In genomic region chr14:20686386-20687143, GRCh38 we compare ENCODE assay signal across 1 cellular context.
TF ChIP-seq lines count a peak whose summit lies in the region.

No MANE protein-coding gene starts in this region.

TF ChIP-seq in HepG2, 621 proteins besides CTCF, POLR2A, EP300 and RAD21 (continued from another document and continues in another):
- TF ChIP-seq ZFP36L1 (CRISPR knock-in tag; IDR thresholded peaks at IDR 0.05): no peak
- no peak for TF ChIP-seq ZNF275 (CRISPR knock-in tag; IDR thresholded peaks at IDR 0.05; ENCODE audit: borderline replicate concordance)
- peak; percentile 95 for TF ChIP-seq NCOR1 (IDR thresholded peaks at IDR 0.05; ENCODE audit: borderline replicate concordance, low read length)
- no peak for TF ChIP-seq ZBTB42 (CRISPR knock-in tag; IDR thresholded peaks at IDR 0.05)
- 0 out of 2 replicates have a peak, but pooled peaks have one; percentile 46 for TF ChIP-seq ZBTB25 (CRISPR knock-in tag; IDR thresholded peaks at IDR 0.05)
- TF ChIP-seq NR0B2 (CRISPR knock-in tag; IDR thresholded peaks at IDR 0.05): no peak
- TF ChIP-seq MLLT10 (CRISPR knock-in tag; IDR thresholded peaks at IDR 0.05): no peak
- TF ChIP-seq ETS1 (CRISPR knock-in tag; IDR thresholded peaks at IDR 0.05): no peak
- TF ChIP-seq TP53 (CRISPR knock-in tag; conservative IDR thresholded peaks at IDR 0.05): peak; percentile 78; the same call in 1 of the 2 replicates
- no peak for TF ChIP-seq ZBTB38 (CRISPR knock-in tag; IDR thresholded peaks at IDR 0.05)
- no peak for TF ChIP-seq ZNF598 (CRISPR knock-in tag; IDR thresholded peaks at IDR 0.05; ENCODE audit: borderline replicate concordance)
- no peak for TF ChIP-seq HNRNPLL (IDR thresholded peaks at IDR 0.05; ENCODE audit: low read depth, low read length, poor library complexity, severe bottlenecking)
- no peak for TF ChIP-seq ZFP62 (CRISPR knock-in tag; IDR thresholded peaks at IDR 0.05)
- no peak for TF ChIP-seq ZNF839 (CRISPR knock-in tag; IDR thresholded peaks at IDR 0.05; ENCODE audit: borderline replicate concordance)
- TF ChIP-seq MED1 (CRISPR knock-in tag; IDR thresholded peaks at IDR 0.05): peak; percentile 99
- TF ChIP-seq DNMT3B (CRISPR knock-in tag; conservative IDR thresholded peaks at IDR 0.05): peak; percentile 88
- no peak for TF ChIP-seq TEF (CRISPR knock-in tag; IDR thresholded peaks at IDR 0.05)
- no peak for TF ChIP-seq ZKSCAN5 (CRISPR knock-in tag; IDR thresholded peaks at IDR 0.05)
- TF ChIP-seq ZNF350 (CRISPR knock-in tag; IDR thresholded peaks at IDR 0.05; ENCODE audit: borderline replicate concordance, low read depth): no peak
- TF ChIP-seq ZNF335 (CRISPR knock-in tag; IDR thresholded peaks at IDR 0.05): 0 out of 2 replicates have a peak, but pooled peaks have one; percentile 76
- no peak for TF ChIP-seq ZNF230 (CRISPR knock-in tag; IDR thresholded peaks at IDR 0.05)
- peak; percentile 83; the same call in 1 of the 2 replicates for TF ChIP-seq PRDM10 (CRISPR knock-in tag; IDR thresholded peaks at IDR 0.05; ENCODE audit: low read depth)
- no peak for TF ChIP-seq HIVEP1 (CRISPR knock-in tag; IDR thresholded peaks at IDR 0.05)
- TF ChIP-seq MEF2D (CRISPR knock-in tag; IDR thresholded peaks at IDR 0.05): peak; percentile 71; the same call in 1 of the 2 replicates
- peak; percentile 71 for TF ChIP-seq HMG20B (CRISPR knock-in tag; conservative IDR thresholded peaks at IDR 0.05)
- no peak for TF ChIP-seq ZNF296 (CRISPR knock-in tag; conservative IDR thresholded peaks at IDR 0.05)
- 0 out of 2 replicates have a peak, but pooled peaks have one; percentile 11 for TF ChIP-seq KDM5A (IDR thresholded peaks at IDR 0.05; ENCODE audit: borderline replicate concordance, low read length)
- no peak for TF ChIP-seq LBX2 (CRISPR knock-in tag; IDR thresholded peaks at IDR 0.05; ENCODE audit: borderline replicate concordance)
- no peak for TF ChIP-seq ZNF3 (CRISPR knock-in tag; IDR thresholded peaks at IDR 0.05)
- peak; percentile 88; the same call in 1 of the 2 replicates for TF ChIP-seq NFKBIZ (CRISPR knock-in tag; IDR thresholded peaks at IDR 0.05)
- no peak for TF ChIP-seq ZNF687 (CRISPR knock-in tag; IDR thresholded peaks at IDR 0.05)
- TF ChIP-seq ZNF503 (CRISPR knock-in tag; IDR thresholded peaks at IDR 0.05): peak; percentile 95
- TF ChIP-seq ZNF607 (CRISPR knock-in tag; IDR thresholded peaks at IDR 0.05; ENCODE audit: borderline replicate concordance): no peak
- peak; percentile 52; the same call in 1 of the 2 replicates for TF ChIP-seq HIC2 (CRISPR knock-in tag; IDR thresholded peaks at IDR 0.05; ENCODE audit: low read depth)
- TF ChIP-seq ZSCAN20 (CRISPR knock-in tag; IDR thresholded peaks at IDR 0.05; ENCODE audit: borderline replicate concordance): no peak
- no peak for TF ChIP-seq ZFY (CRISPR knock-in tag; IDR thresholded peaks at IDR 0.05)
- TF ChIP-seq FOXO4 (CRISPR knock-in tag; conservative IDR thresholded peaks at IDR 0.05): no peak
- no peak for TF ChIP-seq GTF2F1 (IDR thresholded peaks at IDR 0.05; ENCODE audit: low read length)
- TF ChIP-seq ZNF343 (CRISPR knock-in tag; IDR thresholded peaks at IDR 0.05): no peak
- TF ChIP-seq ZFP91 (CRISPR knock-in tag; IDR thresholded peaks at IDR 0.05; ENCODE audit: borderline replicate concordance): no peak; the same call in 1 of the 2 replicates
- TF ChIP-seq HHEX (CRISPR knock-in tag; IDR thresholded peaks at IDR 0.05): 0 out of 2 replicates have a peak, but pooled peaks have one; percentile 19
- peak; percentile 99 for TF ChIP-seq NCOA2 (CRISPR knock-in tag; IDR thresholded peaks at IDR 0.05)
